13 cellular contexts compared by ENCODE assay signal in the genomic region with DNA sequence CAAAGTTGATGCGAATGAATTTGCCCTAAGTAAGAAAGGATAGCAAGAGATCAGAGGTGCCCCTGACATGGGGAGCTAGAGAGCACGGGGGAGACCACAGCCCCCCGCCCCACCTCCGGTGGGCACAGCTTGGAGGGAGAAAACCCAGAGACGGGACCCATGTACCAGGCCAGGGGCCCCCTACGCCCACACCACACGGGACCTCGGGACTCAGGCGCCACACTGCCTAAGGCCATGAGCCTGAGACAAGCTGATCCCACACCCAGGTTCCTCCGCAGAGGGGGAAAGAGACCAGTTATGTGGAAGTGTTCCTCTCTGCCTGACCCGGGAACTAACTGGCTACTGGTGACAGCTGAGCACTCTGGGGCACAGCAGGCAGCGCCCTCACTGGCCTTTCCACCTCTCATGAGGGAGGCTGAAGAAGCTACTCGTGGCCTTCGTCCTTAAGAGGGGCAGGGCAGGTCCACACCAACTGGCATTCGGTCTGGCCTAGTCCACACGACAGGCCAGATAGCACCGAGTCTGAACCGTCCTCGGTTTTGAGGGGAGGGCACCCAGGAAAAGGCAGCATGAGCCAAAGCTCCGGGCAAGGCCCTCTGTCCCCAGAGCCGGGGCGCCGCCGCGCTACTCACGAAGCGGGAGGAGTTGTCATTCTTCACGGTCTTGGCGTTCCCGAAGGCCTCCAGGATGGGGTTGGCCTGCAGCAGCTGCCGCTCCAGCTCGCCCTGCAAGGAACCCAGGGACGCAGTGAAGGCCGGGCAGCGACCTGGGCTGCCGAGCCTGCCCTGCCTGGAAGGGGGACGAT.
DNase-seq lines count a peak whose midpoint lies in the region; ATAC-seq, FAIRE-seq and TF ChIP-seq lines count a peak whose summit lies in the region.
"Had no signal": no experiment of that assay in that cellular context is flagged by ENCODE, and none has a peak within 500 bp of the region (broad histone marks: within the 10 kb centered on the region; RNA-seq: fewer than 3 reads in every experiment).

No MANE protein-coding gene starts in this region.

- TF ChIP-seq POLR2A in GM12878 (IDR thresholded peaks at IDR 0.05; ENCODE audit: low read depth, low read length): peak; percentile 59; the same call in 1 of the 2 replicates

- H3K27me3 ChIP-seq in GM12878 (replicated peaks in 1 of 2; ENCODE audit: control insufficient read depth in 2 of 2, insufficient read depth in 2 of 2, low read length in 1 of 2) (no peaks in the 10 kb centered on the region), muscle layer of colon (ENCODE audit: control insufficient read depth in 1 of 2, insufficient read depth in 2 of 2, low read length in 2 of 2) (no peaks in the 10 kb centered on the region), tibial artery (no peaks in the 10 kb centered on the region)

- no peak overlapping the region for H3K4me3 Mint-ChIP-seq in activated T-cell treated with anti-CD3 and anti-CD28 coated beads, Interleukin-2, amount 50 U/mL, for 24 hours

- TF ChIP-seq RAD21 in GM12878 (IDR thresholded peaks at IDR 0.05; ENCODE audit: insufficient read depth, low read depth, low read length): no peak

- POLR2A ChIA-PET in GM12878 (lab: Charles Lee): no interaction called here

- no TSS peak for BruUV-seq in GM12878 (replicated peaks; lab: Mats Ljungman, UMichigan)

- H3K9ac ChIP-seq in GM12878 (ENCODE audit: control insufficient read depth, insufficient read depth, low read length): no peak overlapping the region
- H3K9ac ChIP-seq in muscle layer of colon (ENCODE audit: low read length): peak overlapping the region; percentile 60

- in situ Hi-C loops in GM12878 (cut with MboI): no loop called here

- H3K4me3 ChIP-seq in GM12878 (no peak overlapping the region), muscle layer of colon (ENCODE audit: low read depth in 1 of 2, low read length in 2 of 2) (no peak overlapping the region), tibial artery (no peak overlapping the region)

- no peaks in the 10 kb centered on the region for H3K9me3 Mint-ChIP-seq in activated T-cell treated with anti-CD3 and anti-CD28 coated beads, Interleukin-2, amount 50 U/mL, for 24 hours

- H2AFZ ChIP-seq in GM12878 (ENCODE audit: control insufficient read depth, low read depth, low read length): no peak overlapping the region

- no peaks in the 10 kb centered on the region for H3K79me2 ChIP-seq in GM12878 (ENCODE audit: control insufficient read depth, insufficient read depth, low read length)

- H3K9me3 ChIP-seq in GM12878 (replicated peaks; ENCODE audit: control insufficient read depth, insufficient read depth, low read length) (no peaks in the 10 kb centered on the region), muscle layer of colon (ENCODE audit: low read length) (no peaks in the 10 kb centered on the region), tibial artery (no peaks in the 10 kb centered on the region)

- H3K27ac Mint-ChIP-seq in activated T-cell treated with anti-CD3 and anti-CD28 coated beads, Interleukin-2, amount 50 U/mL, for 24 hours: peak overlapping the region; percentile 74

- DNase-seq in activated T-cell treated with anti-CD3 and anti-CD28 coated beads, Interleukin-2, amount 50 U/mL, for 24 hours: no peak
- DNase-seq in activated T-cell treated with anti-CD3 and anti-CD28 coated beads for 4 hours (no peak), GM12878 (ENCODE audit: low read depth, low spot score) (no peak), tibial artery (no peak), dedifferentiated amniotic fluid mesenchymal stem cell (ENCODE audit: extremely low spot score) (no peak), medulla oblongata (ENCODE audit: extremely low spot score) (no peak)
- DNase-seq: EL; NCI-H1092; SIG-M5; stimulated activated CD4-positive, alpha-beta T cell treated with anti-CD3 and anti-CD28 coated beads, Interleukin-12 subunit alpha, Interleukin-12 subunit beta, amount 100 ng/mL, for 4 hours had no signal

- no peaks in the 10 kb centered on the region for H3K4me1 ChIP-seq in GM12878 (ENCODE audit: control insufficient read depth, insufficient read depth, low read length)
- H3K4me1 ChIP-seq in muscle layer of colon (ENCODE audit: insufficient read depth, low read length): peaks cover 66% of the 10 kb centered on the region
- H3K4me1 ChIP-seq in tibial artery: peaks cover 0 to 84% (median 57%) of the 10 kb centered on the region in 4 donors

- H3K27ac ChIP-seq in GM12878 (ENCODE audit: control insufficient read depth, insufficient read depth): no peak overlapping the region
- H3K27ac ChIP-seq in muscle layer of colon (ENCODE audit: low read depth, low read length): peak overlapping the region; percentile 97
- peak overlapping the region; percentile 95 for H3K27ac ChIP-seq in tibial artery

- FAIRE-seq in GM12878 (lab: Jason Lieb, UNC): no peak

- H3K36me3 ChIP-seq in GM12878 (ENCODE audit: control insufficient read depth in 2 of 2, insufficient read depth in 2 of 2, low read length in 1 of 2): peaks cover 64 to 77% of the 10 kb centered on the region in 2 experiments
- peaks cover 97% of the 10 kb centered on the region for H3K36me3 ChIP-seq in muscle layer of colon (ENCODE audit: insufficient read depth, low read length)
- peaks cover 69 to 91% (median 80%) of the 10 kb centered on the region in 3 donors for H3K36me3 ChIP-seq in tibial artery

- TF ChIP-seq EP300 in GM12878 (IDR thresholded peaks at IDR 0.05; ENCODE audit: borderline replicate concordance in 1 of 2, control insufficient read depth in 1 of 2, low read depth in 2 of 2, low read length in 2 of 2): no peak

- ATAC-seq in GM12878 (no peak), HG02571 (IDR thresholded peaks at IDR 0.05; ENCODE audit: unreplicated experiment) (no peak)
- ATAC-seq: activated CD4-positive, CD25-positive, alpha-beta regulatory T cell treated with anti-CD3 and anti-CD28 coated beads, Interleukin-2, amount 50 U/mL, for 24 hours had no signal

- intact Hi-C loops in GM12878 (cut with micrococcal nuclease; ENCODE audit: unreplicated experiment) (no loop called here), tibial artery (cut with DNase I; ENCODE audit: low total_unique reads) (loop anchor here (5.0 kb wide), 1 partner anchor 65 kb away; a partner anchor contains a TSS)

- no peak overlapping the region for H3K4me2 ChIP-seq in GM12878 (ENCODE audit: control insufficient read depth, insufficient read depth)

- no peaks in the 10 kb centered on the region for H4K20me1 ChIP-seq in GM12878 (ENCODE audit: control insufficient read depth, insufficient read depth)

- RAD21 ChIA-PET in GM12878 (lab: Charles Lee; ENCODE audit: unreplicated experiment): interaction anchor here (1.1 to 1.7 kb wide), 3 partner anchors 9 to 65 kb away, joined by 3 to 4 read pairs (median 3); no protein-coding TSS in a partner anchor

- H3K4me1 Mint-ChIP-seq in activated T-cell treated with anti-CD3 and anti-CD28 coated beads, Interleukin-2, amount 50 U/mL, for 24 hours (ENCODE audit: low read depth): peaks cover 10% of the 10 kb centered on the region

- CTCF ChIA-PET in GM12878 (lab: Yijun Ruan, JAX): interaction anchor here (1.2 to 1.4 kb wide), 3 partner anchors 20 to 171 kb away, joined by 3 to 6 read pairs (median 4); no protein-coding TSS in a partner anchor

- H3K27me3 Mint-ChIP-seq in activated T-cell treated with anti-CD3 and anti-CD28 coated beads, Interleukin-2, amount 50 U/mL, for 24 hours: no peaks in the 10 kb centered on the region

- 92% methylated on average over 37 of the region's 37 CpGs for WGBS in GM12878 (ENCODE audit: insufficient coverage, insufficient replicate concordance, low lambda C conversion rate, missing lambda C conversion rate)

- peaks cover 100% of the 10 kb centered on the region for H3K36me3 Mint-ChIP-seq in activated T-cell treated with anti-CD3 and anti-CD28 coated beads, Interleukin-2, amount 50 U/mL, for 24 hours (ENCODE audit: low read depth)

- no peak for TF ChIP-seq CTCF in GM12878 (IDR thresholded peaks at IDR 0.05 in 2 of 3, conservative IDR thresholded peaks at IDR 0.05 in 1 of 3; ENCODE audit: control insufficient read depth in 2 of 3, extremely low read depth in 1 of 3, insufficient read depth in 1 of 3, low read depth in 3 of 3, low read length in 3 of 3)
- no peak for TF ChIP-seq CTCF in tibial artery (IDR thresholded peaks at IDR 0.05)

- SMC1A ChIA-PET in GM12878 (lab: Charles Lee; ENCODE audit: uncharacterized antibody, unreplicated experiment): interaction anchor here (1.0 to 1.2 kb wide), 3 partner anchors 21 to 148 kb away, joined by 3 to 4 read pairs (median 4); no protein-coding TSS in a partner anchor

TF ChIP-seq in GM12878, 131 proteins besides CTCF, POLR2A, EP300 and RAD21:
- TF ChIP-seq, protein P1, sequence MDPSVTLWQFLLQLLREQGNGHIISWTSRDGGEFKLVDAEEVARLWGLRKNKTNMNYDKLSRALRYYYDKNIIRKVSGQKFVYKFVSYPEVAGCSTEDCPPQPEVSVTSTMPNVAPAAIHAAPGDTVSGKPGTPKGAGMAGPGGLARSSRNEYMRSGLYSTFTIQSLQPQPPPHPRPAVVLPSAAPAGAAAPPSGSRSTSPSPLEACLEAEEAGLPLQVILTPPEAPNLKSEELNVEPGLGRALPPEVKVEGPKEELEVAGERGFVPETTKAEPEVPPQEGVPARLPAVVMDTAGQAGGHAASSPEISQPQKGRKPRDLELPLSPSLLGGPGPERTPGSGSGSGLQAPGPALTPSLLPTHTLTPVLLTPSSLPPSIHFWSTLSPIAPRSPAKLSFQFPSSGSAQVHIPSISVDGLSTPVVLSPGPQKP (IDR thresholded peaks at IDR 0.05; ENCODE audit: low read depth, low read length): no peak
- no peak for TF ChIP-seq SRF (IDR thresholded peaks at IDR 0.05; ENCODE audit: low read depth in 2 of 2, low read length in 2 of 2)
- TF ChIP-seq CREM (IDR thresholded peaks at IDR 0.05; ENCODE audit: low read depth): no peak
- TF ChIP-seq NR2F1 (conservative IDR thresholded peaks at IDR 0.05): no peak
- TF ChIP-seq CHD4 (IDR thresholded peaks at IDR 0.05): no peak
- TF ChIP-seq NBN (IDR thresholded peaks at IDR 0.05): no peak
- TF ChIP-seq SMARCA5 (IDR thresholded peaks at IDR 0.05): no peak
- TF ChIP-seq MTA3 (IDR thresholded peaks at IDR 0.05; ENCODE audit: borderline replicate concordance, low read length): no peak
- no peak for TF ChIP-seq DPF2 (IDR thresholded peaks at IDR 0.05)
- TF ChIP-seq ZNF274 (IDR thresholded peaks at IDR 0.05; ENCODE audit: insufficient read depth, insufficient read length): no peak
- TF ChIP-seq MYB (IDR thresholded peaks at IDR 0.05; ENCODE audit: borderline replicate concordance, low read depth, low read length): no peak
